ENCODE assay signal across 27 cellular contexts in genomic region chrX:99078301-99078700, GRCh38.
DNase-seq lines count a peak whose midpoint lies in the region; ATAC-seq and TF ChIP-seq lines count a peak whose summit lies in the region.
"Had no signal": no experiment of that assay in that cellular context is flagged by ENCODE, and none has a peak within 500 bp of the region (broad histone marks: within the 10 kb centered on the region; RNA-seq: fewer than 3 reads in every experiment).

No MANE protein-coding gene starts in this region.

- H3K36me3 Mint-ChIP-seq in neural progenitor cell = no peaks in the 10 kb centered on the region
- H3K36me3 Mint-ChIP-seq: CD14-positive monocyte; CD8-positive, alpha-beta memory T cell; IgD-negative memory B cell had no signal

- H3K79me2 ChIP-seq in SK-N-SH (ENCODE audit: insufficient read depth) (no peaks in the 10 kb centered on the region), hepatocyte (no peaks in the 10 kb centered on the region), neural progenitor cell (ENCODE audit: low read depth) (no peaks in the 10 kb centered on the region)

- H3K9ac ChIP-seq in SK-N-SH (no peak overlapping the region), neural progenitor cell (no peak overlapping the region)
- H3K9ac ChIP-seq: KMS-11 had no signal

- DNase-seq in SK-N-SH (no peak), RPMI7951 (ENCODE audit: low read depth) (peak; percentile 6), hepatocyte (ENCODE audit: low spot score) (peak; percentile 28), neural progenitor cell (ENCODE audit: low spot score) (no peak), NCI-H748 treated with DMSO at 0.1 percent for 48 hours (lab: John Stamatoyannopoulos, UW) (no peak), NCI-H69 (lab: John Stamatoyannopoulos, UW) (no peak), cerebellar nuclear complex (lab: John Stamatoyannopoulos, UW) (no peak)
- DNase-seq: ACHN; BE2C; Calu3; CD8-positive, alpha-beta memory T cell; DMS79 treated with DMSO at 0.1 percent for 48 hours; GF-D8; NCI-H1105; NCI-H146; NCI-H1930; NCI-H2107; NCI-H524; NCI-H82; PC-9; SHP77 treated with DMSO at 0.1 percent for 48 hours; SW 1271 had no signal

- TF ChIP-seq RAD21 in SK-N-SH (IDR thresholded peaks at IDR 0.05; ENCODE audit: low read length) = no peak

- TF ChIP-seq CTCF in SK-N-SH (IDR thresholded peaks at IDR 0.05) = no peak
- TF ChIP-seq CTCF in hepatocyte (IDR thresholded peaks at IDR 0.05; ENCODE audit: poor library complexity) = no peak
- TF ChIP-seq CTCF in neural progenitor cell (IDR thresholded peaks at IDR 0.05) = no peak

- H3K27me3 ChIP-seq in SK-N-SH (ENCODE audit: insufficient read depth) = no peaks in the 10 kb centered on the region
- H3K27me3 ChIP-seq in hepatocyte = no peaks in the 10 kb centered on the region
- H3K27me3 ChIP-seq in neural progenitor cell = no peaks in the 10 kb centered on the region
- H3K27me3 ChIP-seq: BE2C had no signal

- ATAC-seq in SK-N-SH treated with all-trans-retinoic acid at 6 μM for 48 hours = no peak

- H3K27ac Mint-ChIP-seq in neural progenitor cell = peak overlapping the region; percentile 60
- H3K27ac Mint-ChIP-seq: CD8-positive, alpha-beta memory T cell; IgD-negative memory B cell had no signal

- no peaks in the 10 kb centered on the region for H3K4me1 ChIP-seq in SK-N-SH (ENCODE audit: control insufficient read depth in 1 of 2, insufficient read depth in 2 of 2, low read depth in 1 of 2, low read length in 1 of 2)
- H3K4me1 ChIP-seq in hepatocyte (ENCODE audit: insufficient read depth) = no peaks in the 10 kb centered on the region
- H3K4me1 ChIP-seq in neural progenitor cell = no peaks in the 10 kb centered on the region
- H3K4me1 ChIP-seq: BE2C had no signal

- 0% methylated on average over 4 of the region's 4 CpGs for WGBS in SK-N-SH (ENCODE audit: low lambda C conversion rate)
- 50% methylated on average over 4 of the region's 4 CpGs for WGBS in hepatocyte (ENCODE audit: low lambda C conversion rate, missing lambda C conversion rate)

- H3K4me2 ChIP-seq in SK-N-SH (no peak overlapping the region), hepatocyte (no peak overlapping the region), neural progenitor cell (no peak overlapping the region)
- H3K4me2 ChIP-seq: KMS-11, PC-9 had no signal

- H3K27me3 Mint-ChIP-seq in neural progenitor cell (ENCODE audit: insufficient read depth, low read depth) = no peaks in the 10 kb centered on the region
- H3K27me3 Mint-ChIP-seq: IgD-negative memory B cell had no signal

- H3K27ac ChIP-seq in SK-N-SH (ENCODE audit: low read depth in 2 of 2, low read length in 1 of 2) (no peak overlapping the region), hepatocyte (no peak overlapping the region), neural progenitor cell (no peak overlapping the region)
- H3K27ac ChIP-seq: 22Rv1, KMS-11, PC-9 had no signal

- H3K4me3 Mint-ChIP-seq in neural progenitor cell = no peak overlapping the region
- H3K4me3 Mint-ChIP-seq: CD14-positive monocyte; CD8-positive, alpha-beta memory T cell; IgD-negative memory B cell had no signal

- H3K36me3 ChIP-seq in SK-N-SH (replicated peaks in 1 of 2; ENCODE audit: control insufficient read depth in 1 of 2, insufficient read depth in 2 of 2, low read length in 1 of 2) (no peaks in the 10 kb centered on the region), hepatocyte (replicated peaks; ENCODE audit: insufficient read depth, low read depth) (no peaks in the 10 kb centered on the region), neural progenitor cell (no peaks in the 10 kb centered on the region)
- H3K36me3 ChIP-seq: BE2C had no signal

- H3K9me3 ChIP-seq in SK-N-SH (no peaks in the 10 kb centered on the region), hepatocyte (ENCODE audit: low read depth) (no peaks in the 10 kb centered on the region), neural progenitor cell (ENCODE audit: low read depth) (no peaks in the 10 kb centered on the region)
- H3K9me3 ChIP-seq: BE2C had no signal

- H3K4me1 Mint-ChIP-seq in neural progenitor cell = no peaks in the 10 kb centered on the region
- H3K4me1 Mint-ChIP-seq: CD14-positive monocyte; CD8-positive, alpha-beta memory T cell; IgD-negative memory B cell had no signal

- H3F3A ChIP-seq in SK-N-SH (replicated peaks; ENCODE audit: insufficient read depth) (no peaks in the 10 kb centered on the region), neural progenitor cell (ENCODE audit: low read depth) (no peaks in the 10 kb centered on the region)

- H3K9me3 Mint-ChIP-seq in neural progenitor cell = no peaks in the 10 kb centered on the region
- H3K9me3 Mint-ChIP-seq: CD8-positive, alpha-beta memory T cell; IgD-negative memory B cell had no signal

- CTCF ChIA-PET in SK-N-SH (lab: Yijun Ruan, JAX) = no interaction called here

- H2AFZ ChIP-seq in SK-N-SH (ENCODE audit: low read depth) (no peak overlapping the region), hepatocyte (no peak overlapping the region), neural progenitor cell (replicated peaks) (no peak overlapping the region)
- H2AFZ ChIP-seq: PC-9 had no signal

- TF ChIP-seq EP300 in SK-N-SH (IDR thresholded peaks at IDR 0.05; ENCODE audit: borderline replicate concordance in 1 of 2, low read depth in 1 of 2, low read length in 1 of 2) = no peak

- H4K20me1 ChIP-seq in SK-N-SH (ENCODE audit: insufficient read depth) = no peaks in the 10 kb centered on the region
- H4K20me1 ChIP-seq in hepatocyte (ENCODE audit: insufficient read depth, poor library complexity, severe bottlenecking) = no peaks in the 10 kb centered on the region
- H4K20me1 ChIP-seq in neural progenitor cell (ENCODE audit: low read depth) = no peaks in the 10 kb centered on the region

- POLR2A ChIA-PET in SK-N-SH (lab: Yijun Ruan, JAX) = no interaction called here

- H3K9me2 ChIP-seq in SK-N-SH (no peaks in the 10 kb centered on the region), hepatocyte (replicated peaks; ENCODE audit: insufficient read depth) (no peaks in the 10 kb centered on the region)

- no peak overlapping the region for H3K4me3 ChIP-seq in SK-N-SH (ENCODE audit: low read depth in 2 of 2, low read length in 1 of 2)
- no peak overlapping the region for H3K4me3 ChIP-seq in hepatocyte
- H3K4me3 ChIP-seq in neural progenitor cell = no peak overlapping the region
- H3K4me3 ChIP-seq: PC-9 had no signal

TF ChIP-seq in SK-N-SH, 30 proteins besides CTCF, POLR2A, EP300 and RAD21:
- TF ChIP-seq CHD2 (IDR thresholded peaks at IDR 0.05; ENCODE audit: low read length, partially characterized antibody) = no peak
- no peak for TF ChIP-seq EZH2phosphoT487 (IDR thresholded peaks at IDR 0.05; ENCODE audit: borderline replicate concordance, low read depth)
- TF ChIP-seq, protein P1, sequence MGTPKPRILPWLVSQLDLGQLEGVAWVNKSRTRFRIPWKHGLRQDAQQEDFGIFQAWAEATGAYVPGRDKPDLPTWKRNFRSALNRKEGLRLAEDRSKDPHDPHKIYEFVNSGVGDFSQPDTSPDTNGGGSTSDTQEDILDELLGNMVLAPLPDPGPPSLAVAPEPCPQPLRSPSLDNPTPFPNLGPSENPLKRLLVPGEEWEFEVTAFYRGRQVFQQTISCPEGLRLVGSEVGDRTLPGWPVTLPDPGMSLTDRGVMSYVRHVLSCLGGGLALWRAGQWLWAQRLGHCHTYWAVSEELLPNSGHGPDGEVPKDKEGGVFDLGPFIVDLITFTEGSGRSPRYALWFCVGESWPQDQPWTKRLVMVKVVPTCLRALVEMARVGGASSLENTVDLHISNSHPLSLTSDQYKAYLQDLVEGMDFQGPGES (IDR thresholded peaks at IDR 0.05; ENCODE audit: low read depth, low read length) = no peak
- 0 out of 2 replicates have a peak, but pooled peaks have one; percentile 8 for TF ChIP-seq JUND (IDR thresholded peaks at IDR 0.05)

TF ChIP-seq in SK-N-SH treated with all-trans-retinoic acid at 6 μM for 48 hours, 23 proteins besides CTCF, POLR2A, EP300 and RAD21 (continues in another document):
- no peak for TF ChIP-seq CSDC2 (CRISPR knock-in tag; IDR thresholded peaks at IDR 0.05)
- no peak for TF ChIP-seq GLIS3 (CRISPR knock-in tag; IDR thresholded peaks at IDR 0.05)
- no peak for TF ChIP-seq RARB (CRISPR knock-in tag; IDR thresholded peaks at IDR 0.05)
- no peak for TF ChIP-seq TCF4 (CRISPR knock-in tag; IDR thresholded peaks at IDR 0.05; ENCODE audit: borderline replicate concordance)
- TF ChIP-seq ZNF70 (CRISPR knock-in tag; IDR thresholded peaks at IDR 0.05) = no peak
- TF ChIP-seq, protein P2, sequence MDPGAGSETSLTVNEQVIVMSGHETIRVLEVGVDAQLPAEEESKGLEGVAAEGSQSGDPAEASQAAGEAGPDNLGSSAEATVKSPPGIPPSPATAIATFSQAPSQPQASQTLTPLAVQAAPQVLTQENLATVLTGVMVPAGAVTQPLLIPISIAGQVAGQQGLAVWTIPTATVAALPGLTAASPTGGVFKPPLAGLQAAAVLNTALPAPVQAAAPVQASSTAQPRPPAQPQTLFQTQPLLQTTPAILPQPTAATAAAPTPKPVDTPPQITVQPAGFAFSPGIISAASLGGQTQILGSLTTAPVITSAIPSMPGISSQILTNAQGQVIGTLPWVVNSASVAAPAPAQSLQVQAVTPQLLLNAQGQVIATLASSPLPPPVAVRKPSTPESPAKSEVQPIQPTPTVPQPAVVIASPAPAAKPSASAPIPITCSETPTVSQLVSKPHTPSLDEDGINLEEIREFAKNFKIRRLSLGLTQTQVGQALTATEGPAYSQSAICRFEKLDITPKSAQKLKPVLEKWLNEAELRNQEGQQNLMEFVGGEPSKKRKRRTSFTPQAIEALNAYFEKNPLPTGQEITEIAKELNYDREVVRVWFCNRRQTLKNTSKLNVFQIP (CRISPR knock-in tag; IDR thresholded peaks at IDR 0.05; ENCODE audit: borderline replicate concordance, low read depth) = no peak
- TF ChIP-seq ZFP30 (CRISPR knock-in tag; IDR thresholded peaks at IDR 0.05) = no peak
- no peak for TF ChIP-seq ISL1 (CRISPR knock-in tag; IDR thresholded peaks at IDR 0.05)
- TF ChIP-seq PPARA (CRISPR knock-in tag; IDR thresholded peaks at IDR 0.05; ENCODE audit: borderline replicate concordance) = no peak
- TF ChIP-seq ZFP3 (CRISPR knock-in tag; IDR thresholded peaks at IDR 0.05) = no peak
- TF ChIP-seq TOX (CRISPR knock-in tag; IDR thresholded peaks at IDR 0.05; ENCODE audit: borderline replicate concordance) = no peak
- TF ChIP-seq ZNF8 (CRISPR knock-in tag; IDR thresholded peaks at IDR 0.05) = no peak
- no peak for TF ChIP-seq BACH2 (CRISPR knock-in tag; IDR thresholded peaks at IDR 0.05; ENCODE audit: borderline replicate concordance)
- TF ChIP-seq ZC3H10 (CRISPR knock-in tag; IDR thresholded peaks at IDR 0.05) = no peak
- TF ChIP-seq OSR1 (CRISPR knock-in tag; IDR thresholded peaks at IDR 0.05) = no peak

Comparison
In these comparisons a context has a peak if more than half of its experiments do, and no peak if none do; other contexts are left out.
1. DNase-seq: peak in RPMI7951 (single experiment) and hepatocyte (single experiment); none in SK-N-SH (single experiment), neural progenitor cell (single experiment), NCI-H748 treated with DMSO at 0.1 percent for 48 hours (single experiment), NCI-H69 (single experiment) and cerebellar nuclear complex (0 of 2).